13 cellular contexts compared by ENCODE assay signal in genomic region chr16:66081967-66082366, GRCh38.
A peak's percentile ranks its signal among the peaks of the same experiment; 100 is the strongest.
DNase-seq lines count a peak whose midpoint lies in the region; TF ChIP-seq lines count a peak whose summit lies in the region.
"Had no signal": no experiment of that assay in that cellular context is flagged by ENCODE, and none has a peak within 500 bp of the region (broad histone marks: within the 10 kb centered on the region; RNA-seq: fewer than 3 reads in every experiment).

No MANE protein-coding gene starts in this region.

- no peak for TF ChIP-seq CTCF in AG09309 (IDR thresholded peaks at IDR 0.05; ENCODE audit: control insufficient read depth, insufficient read depth, low read depth, low read length, missing control alignments)
- TF ChIP-seq CTCF in astrocyte of the spinal cord (IDR thresholded peaks at IDR 0.05; ENCODE audit: low read depth, low read length): no peak

- H3K4me3 Mint-ChIP-seq in activated T-helper 2 cell treated with anti-CD3 and anti-CD28 coated beads, Interferon-gamma antibody, Interleukin-2, Interleukin-4, amounts not matched to agents 10 μg/mL and 5 μg/mL and 100 μg/mL, durations not matched to agents 14 hours and 24 hours and 36 hours (ENCODE audit: low read depth): no peak overlapping the region
- H3K4me3 Mint-ChIP-seq: activated CD4-positive, alpha-beta T cell treated with anti-CD3 and anti-CD28 coated beads for 36 hours had no signal

- H3K9me3 Mint-ChIP-seq in activated T-helper 2 cell treated with anti-CD3 and anti-CD28 coated beads, Interferon-gamma antibody, Interleukin-2, Interleukin-4, amounts not matched to agents 10 μg/mL and 5 μg/mL and 100 μg/mL, durations not matched to agents 14 hours and 24 hours and 36 hours: no peaks in the 10 kb centered on the region

- no peak overlapping the region for H3K27ac Mint-ChIP-seq in activated T-helper 2 cell treated with anti-CD3 and anti-CD28 coated beads, Interferon-gamma antibody, Interleukin-2, Interleukin-4, amounts not matched to agents 10 μg/mL and 5 μg/mL and 100 μg/mL, durations not matched to agents 14 hours and 24 hours and 36 hours
- H3K27ac Mint-ChIP-seq: activated CD4-positive, alpha-beta T cell treated with anti-CD3 and anti-CD28 coated beads for 36 hours had no signal

- no peaks in the 10 kb centered on the region for H3K4me1 Mint-ChIP-seq in activated T-helper 2 cell treated with anti-CD3 and anti-CD28 coated beads, Interferon-gamma antibody, Interleukin-2, Interleukin-4, amounts not matched to agents 10 μg/mL and 5 μg/mL and 100 μg/mL, durations not matched to agents 14 hours and 24 hours and 36 hours (ENCODE audit: low read depth)
- H3K4me1 Mint-ChIP-seq: activated CD4-positive, alpha-beta T cell treated with anti-CD3 and anti-CD28 coated beads for 36 hours had no signal

- H3K27me3 Mint-ChIP-seq in activated T-helper 2 cell treated with anti-CD3 and anti-CD28 coated beads, Interferon-gamma antibody, Interleukin-2, Interleukin-4, amounts not matched to agents 10 μg/mL and 5 μg/mL and 100 μg/mL, durations not matched to agents 14 hours and 24 hours and 36 hours (ENCODE audit: low read depth): no peaks in the 10 kb centered on the region

- intact Hi-C loops in activated T-helper 2 cell treated with anti-CD3 and anti-CD28 coated beads, Interferon-gamma antibody, Interleukin-2, Interleukin-4, amounts not matched to agents 10 μg/mL and 5 μg/mL and 100 μg/mL, durations not matched to agents 14 hours and 24 hours and 36 hours (cut with micrococcal nuclease): no loop called here

- in situ Hi-C loops in astrocyte of the spinal cord (cut with HindIII; ENCODE audit: low sequenced_read_pairs): no loop called here

- H3K36me3 Mint-ChIP-seq in activated T-helper 2 cell treated with anti-CD3 and anti-CD28 coated beads, Interferon-gamma antibody, Interleukin-2, Interleukin-4, amounts not matched to agents 10 μg/mL and 5 μg/mL and 100 μg/mL, durations not matched to agents 14 hours and 24 hours and 36 hours (ENCODE audit: low read depth): no peaks in the 10 kb centered on the region

- H3K4me3 ChIP-seq in AG09309 (ENCODE audit: control insufficient read depth, low read depth, low read length) (no peak overlapping the region), astrocyte of the spinal cord (ENCODE audit: low read depth, low read length) (no peak overlapping the region)
- H3K4me3 ChIP-seq: psoas muscle, SK-N-MC had no signal

- DNase-seq in AG09309 (ENCODE audit: low read depth): peak; percentile 41
- peak; percentile 88 for DNase-seq in HT1080 (ENCODE audit: low read depth)
- peak; percentile 49 for DNase-seq in astrocyte of the spinal cord (ENCODE audit: low read depth, low spot score)
- peak; percentile 76 for DNase-seq in iPS-NIHi7 (ENCODE audit: extremely low spot score)
- DNase-seq in NCI-H1436 treated with DMSO at 0.1 percent for 48 hours (lab: John Stamatoyannopoulos, UW): no peak
- no peak for DNase-seq in SKM-1 (lab: John Stamatoyannopoulos, UW; ENCODE audit: unreplicated experiment)
- DNase-seq in activated T-helper 2 cell treated with anti-CD3 and anti-CD28 coated beads, Interferon-gamma antibody, Interleukin-2, Interleukin-4, amounts not matched to agents 10 μg/mL and 5 μg/mL and 100 μg/mL, durations not matched to agents 14 hours and 24 hours and 36 hours (ENCODE audit: low spot score): no peak
- DNase-seq in stimulated activated CD8-positive, alpha-beta memory T cell treated with anti-CD3 and anti-CD28 coated beads, Interleukin-4, amount 100 ng/mL, for 48 hours: no peak
- DNase-seq: activated CD4-positive, alpha-beta T cell treated with anti-CD3 and anti-CD28 coated beads for 36 hours; AML-193; cerebellar nuclear complex; psoas muscle had no signal

Comparison
In these comparisons a context has a peak if more than half of its experiments do, and no peak if none do; other contexts are left out.
1. DNase-seq: peak in AG09309 (single experiment), HT1080 (single experiment), astrocyte of the spinal cord (single experiment) and iPS-NIHi7 (single experiment); none in NCI-H1436 treated with DMSO at 0.1 percent for 48 hours (single experiment), SKM-1 (single experiment), activated T-helper 2 cell treated with anti-CD3 and anti-CD28 coated beads, Interferon-gamma antibody, Interleukin-2, Interleukin-4, amounts not matched to agents 10 μg/mL and 5 μg/mL and 100 μg/mL, durations not matched to agents 14 hours and 24 hours and 36 hours (single experiment) and stimulated activated CD8-positive, alpha-beta memory T cell treated with anti-CD3 and anti-CD28 coated beads, Interleukin-4, amount 100 ng/mL, for 48 hours (single experiment).